In genomic region chr6:116990679-116991078, GRCh38 we compare ENCODE assay signal across 27 cellular contexts.
"Had no signal": no experiment of that assay in that cellular context is flagged by ENCODE, and none has a peak within 500 bp of the region (broad histone marks: within the 10 kb centered on the region; RNA-seq: fewer than 3 reads in every experiment).

No MANE protein-coding gene starts in this region.

- H3K4me1 ChIP-seq: SJSA1 had no signal

- H3K9me3 ChIP-seq: SJSA1 had no signal

- H3K4me3 ChIP-seq: SJSA1 had no signal

- H3K4me2 ChIP-seq: KMS-11 had no signal

- H3K9ac ChIP-seq: KMS-11 had no signal

- H3K27me3 ChIP-seq: SJSA1 had no signal

- DNase-seq: activated CD4-positive, alpha-beta T cell treated with anti-CD3 and anti-CD28 coated beads, Interleukin-2, amount 10 ng/mL, durations not matched to agents 24 days and 14 days; activated CD4-positive, alpha-beta T cell treated with anti-CD3 and anti-CD28 coated beads, Interleukin-2, amount 50 U/mL, for 48 hours; activated CD8-positive, alpha-beta T cell treated with anti-CD3 and anti-CD28 coated beads, Interleukin-2, amount 10 ng/mL, durations not matched to agents 7 days and 5 days; activated gamma-delta T cell; activated naive CD4-positive, alpha-beta T cell treated with anti-CD3 and anti-CD28 coated beads for 36 hours; activated naive CD8-positive, alpha-beta T cell treated with anti-CD3 and anti-CD28 coated beads, Interleukin-2, amount 50 U/mL, for 24 hours; activated T-cell treated with anti-CD3 and anti-CD28 coated beads, Interleukin-2, amount 50 U/mL, for 24 hours; anterior cingulate cortex; caudate nucleus; cerebellar nuclear complex; NCI-H1092 treated with DMSO at 0.1 percent for 48 hours; NCI-H1417; NCI-H146; NCI-H187; NCI-H2029 treated with DMSO at 0.1 percent for 48 hours; NCI-H2107; NCI-H2171; NCI-H510A; NCI-H526; NCI-H748 treated with DMSO at 0.1 percent for 48 hours; OCI-M1; SHP77 treated with DMSO at 0.1 percent for 48 hours; T-cell; T-helper 17 cell; WERI-Rb-1 had no signal

- H3K36me3 ChIP-seq: SJSA1, WERI-Rb-1 had no signal

- H3K27ac ChIP-seq: KMS-11, SJSA1, WERI-Rb-1 had no signal
